In the genomic region with DNA sequence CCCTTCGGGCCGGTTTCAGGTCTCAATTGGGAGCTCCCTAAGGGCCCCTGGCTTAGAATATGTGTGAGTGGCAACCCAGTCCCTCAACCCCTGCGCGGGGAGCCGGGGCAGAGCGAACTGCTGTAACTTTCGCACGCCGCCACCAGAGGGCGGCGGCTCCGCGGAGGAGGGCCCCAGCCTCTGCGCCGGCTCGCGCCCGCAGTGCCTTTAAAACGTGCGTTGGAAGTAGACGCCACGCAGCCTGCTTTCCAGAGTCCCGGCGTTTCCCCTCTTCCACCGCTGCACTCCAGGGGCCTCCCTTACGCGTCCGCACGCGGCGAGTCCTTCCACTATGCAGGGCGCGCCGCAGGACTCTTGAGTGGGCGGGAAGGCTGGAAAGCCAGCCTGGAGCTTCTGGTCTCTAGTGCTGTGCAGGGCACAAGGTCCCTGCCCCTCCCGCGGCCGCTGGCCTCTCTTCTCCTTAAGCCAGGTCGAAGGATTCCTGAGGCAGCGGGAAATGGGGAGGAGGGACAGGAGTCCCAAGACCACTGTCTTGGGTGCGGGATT, we compare ENCODE assay signal across 1 cellular context.
A peak's percentile ranks its signal among the peaks of the same experiment; 100 is the strongest.
TF ChIP-seq lines count a peak whose summit lies in the region.

No MANE protein-coding gene starts in this region.

TF ChIP-seq in H1, 55 proteins besides CTCF, POLR2A, EP300 and RAD21 (continued from another document):
- TF ChIP-seq CBX8 (IDR thresholded peaks at IDR 0.05; ENCODE audit: borderline replicate concordance, low read depth, low read length) (no peak), ZNF274 (IDR thresholded peaks at IDR 0.05; ENCODE audit: borderline replicate concordance, extremely low read depth, low read length) (no peak), CBX5 (IDR thresholded peaks at IDR 0.05; ENCODE audit: low read depth, low read length) (no peak), KDM4A (IDR thresholded peaks at IDR 0.05; ENCODE audit: low read depth, low read length, severe bottlenecking) (peak; percentile 68), SP4 (IDR thresholded peaks at IDR 0.05; ENCODE audit: low read length) (peak; percentile 79; the same call in 1 of the 2 replicates), MAFK (IDR thresholded peaks at IDR 0.05; ENCODE audit: low read depth, low read length) (no peak), SP1 (IDR thresholded peaks at IDR 0.05; ENCODE audit: low read depth, low read length) (no peak), CEBPB (IDR thresholded peaks at IDR 0.05; ENCODE audit: low read depth, low read length) (no peak), SAP30 (IDR thresholded peaks at IDR 0.05; ENCODE audit: insufficient read depth, insufficient replicate concordance, low read length) (no peak), SP2 (IDR thresholded peaks at IDR 0.05; ENCODE audit: low read length) (no peak), CREB1 (IDR thresholded peaks at IDR 0.05) (peak; percentile 44; the same call in 1 of the 2 replicates), EGR1 (IDR thresholded peaks at IDR 0.05; ENCODE audit: borderline replicate concordance, low read depth, low read length) (0 out of 2 replicates have a peak, but pooled peaks have one; percentile 38), SRF (IDR thresholded peaks at IDR 0.05; ENCODE audit: low read depth, low read length) (no peak), HDAC6 (IDR thresholded peaks at IDR 0.05; ENCODE audit: low read depth, low read length) (no peak), ASH2L (IDR thresholded peaks at IDR 0.05; ENCODE audit: low read length) (peak; percentile 80), KDM1A (IDR thresholded peaks at IDR 0.05; ENCODE audit: borderline replicate concordance, low read length) (peak; percentile 40; the same call in 1 of the 2 replicates), POU5F1 (IDR thresholded peaks at IDR 0.05; ENCODE audit: low read depth, low read length) (no peak), EZH2 (IDR thresholded peaks at IDR 0.05; ENCODE audit: low read depth, low read length, severe bottlenecking) (no peak), HDAC2 (IDR thresholded peaks at IDR 0.05; ENCODE audit: borderline replicate concordance in 1 of 2, low read depth in 2 of 2, low read length in 2 of 2) (0 out of 4 replicates have a peak, but pooled peaks of 1 of the 2 experiments have one; percentile 42), NANOG (IDR thresholded peaks at IDR 0.05; ENCODE audit: insufficient read depth, low read depth, low read length, poor library complexity, severe bottlenecking) (no peak), GABPA (IDR thresholded peaks at IDR 0.05; ENCODE audit: borderline replicate concordance, insufficient read depth, low read length) (0 out of 2 replicates have a peak, but pooled peaks have one; percentile 34), RFX5 (IDR thresholded peaks at IDR 0.05; ENCODE audit: borderline replicate concordance, low read depth, low read length) (no peak), POLR2AphosphoS5 (IDR thresholded peaks at IDR 0.05; ENCODE audit: low read depth, low read length) (no peak), TAF1 (IDR thresholded peaks at IDR 0.05; ENCODE audit: low read depth, low read length) (peak; percentile 53; the same call in 1 of the 2 replicates), PHF8 (conservative IDR thresholded peaks at IDR 0.05; ENCODE audit: low read depth, low read length) (no peak; the same call in 1 of the 2 replicates)
- TF ChIP-seq, protein P1, sequence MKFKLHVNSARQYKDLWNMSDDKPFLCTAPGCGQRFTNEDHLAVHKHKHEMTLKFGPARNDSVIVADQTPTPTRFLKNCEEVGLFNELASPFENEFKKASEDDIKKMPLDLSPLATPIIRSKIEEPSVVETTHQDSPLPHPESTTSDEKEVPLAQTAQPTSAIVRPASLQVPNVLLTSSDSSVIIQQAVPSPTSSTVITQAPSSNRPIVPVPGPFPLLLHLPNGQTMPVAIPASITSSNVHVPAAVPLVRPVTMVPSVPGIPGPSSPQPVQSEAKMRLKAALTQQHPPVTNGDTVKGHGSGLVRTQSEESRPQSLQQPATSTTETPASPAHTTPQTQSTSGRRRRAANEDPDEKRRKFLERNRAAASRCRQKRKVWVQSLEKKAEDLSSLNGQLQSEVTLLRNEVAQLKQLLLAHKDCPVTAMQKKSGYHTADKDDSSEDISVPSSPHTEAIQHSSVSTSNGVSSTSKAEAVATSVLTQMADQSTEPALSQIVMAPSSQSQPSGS (IDR thresholded peaks at IDR 0.05; ENCODE audit: low read length), result peak; percentile 62; the same call in 1 of the 2 replicates
- TF ChIP-seq, protein P2, sequence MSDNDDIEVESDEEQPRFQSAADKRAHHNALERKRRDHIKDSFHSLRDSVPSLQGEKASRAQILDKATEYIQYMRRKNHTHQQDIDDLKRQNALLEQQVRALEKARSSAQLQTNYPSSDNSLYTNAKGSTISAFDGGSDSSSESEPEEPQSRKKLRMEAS (IDR thresholded peaks at IDR 0.05), result peak; percentile 95
- TF ChIP-seq, protein P3, sequence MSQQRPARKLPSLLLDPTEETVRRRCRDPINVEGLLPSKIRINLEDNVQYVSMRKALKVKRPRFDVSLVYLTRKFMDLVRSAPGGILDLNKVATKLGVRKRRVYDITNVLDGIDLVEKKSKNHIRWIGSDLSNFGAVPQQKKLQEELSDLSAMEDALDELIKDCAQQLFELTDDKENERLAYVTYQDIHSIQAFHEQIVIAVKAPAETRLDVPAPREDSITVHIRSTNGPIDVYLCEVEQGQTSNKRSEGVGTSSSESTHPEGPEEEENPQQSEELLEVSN (IDR thresholded peaks at IDR 0.05), result peak; percentile 87
TF ChIP-seq in H1: peak in this region for 14.
